In genomic region chr13:112588490-112589297, GRCh38 we compare ENCODE assay signal across 8 cellular contexts. TPM values are rescaled to one million over a fixed set of nuclear protein-coding genes. Genes with fewer than 3 reads are reported as not detected.
DNase-seq lines count a peak whose midpoint lies in the region; ATAC-seq and TF ChIP-seq lines count a peak whose summit lies in the region.

No MANE protein-coding gene starts in this region.

- peaks cover 34% of the 10 kb centered on the region for H4K20me1 ChIP-seq in Loucy (ENCODE audit: insufficient read depth, low read length, poor library complexity, severe bottlenecking)

- H3K27ac ChIP-seq in left lung (peak overlapping the region; percentile 96 to 99), transverse colon (peak overlapping the region; percentile 91 to 100 (median 98))

- peaks cover 26% of the 10 kb centered on the region for H3K4me1 Mint-ChIP-seq in activated naive CD8-positive, alpha-beta T cell treated with anti-CD3 and anti-CD28 coated beads, Interleukin-2, amount 10 ng/mL, durations not matched to agents 7 days and 5 days

- H3K4me3 ChIP-seq in Loucy (ENCODE audit: low read length, poor library complexity, severe bottlenecking) (peak overlapping the region; percentile 91), left lung (peak overlapping the region; percentile 87 to 95), transverse colon (peak overlapping the region; percentile 81 to 99 (median 93))

- POLR2A ChIA-PET in activated naive CD8-positive, alpha-beta T cell treated with anti-CD3 and anti-CD28 coated beads, Interleukin-2, amount 10 ng/mL, durations not matched to agents 7 days and 5 days (lab: Charles Lee), result interaction anchor here (0.8 to 1.7 kb wide), 4 partner anchors 11 to 620 kb away, joined by 3 to 7 read pairs (median 4); partner anchors contain the start of gene PCID2

- H3F3A ChIP-seq in Loucy (ENCODE audit: low read depth), result no peaks in the 10 kb centered on the region

- H3K4me1 ChIP-seq in Loucy (ENCODE audit: insufficient read depth, low read length, poor library complexity, severe bottlenecking) (peaks cover 32% of the 10 kb centered on the region), left lung (peaks cover 4 to 41% of the 10 kb centered on the region in 2 donors), transverse colon (peaks cover 3 to 17% (median 15%) of the 10 kb centered on the region in 4 donors)

- TF ChIP-seq CTCF in Loucy (conservative IDR thresholded peaks at IDR 0.05; ENCODE audit: low read length), result no peak
- TF ChIP-seq CTCF in left lung (IDR thresholded peaks at IDR 0.05), result no peak
- no peak for TF ChIP-seq CTCF in transverse colon (IDR thresholded peaks at IDR 0.05)

- no peaks in the 10 kb centered on the region for H3K9me3 Mint-ChIP-seq in activated naive CD8-positive, alpha-beta T cell treated with anti-CD3 and anti-CD28 coated beads, Interleukin-2, amount 10 ng/mL, durations not matched to agents 7 days and 5 days

- ATAC-seq in activated naive CD8-positive, alpha-beta T cell treated with anti-CD3 and anti-CD28 coated beads, Interleukin-2, amount 10 ng/mL, durations not matched to agents 7 days and 5 days (ENCODE audit: low read depth), result peak; percentile 8
- ATAC-seq in left lung (no peak), GM21619 (IDR thresholded peaks at IDR 0.05; ENCODE audit: unreplicated experiment) (no peak)

- peak overlapping the region; percentile 99 for H3K9ac ChIP-seq in Loucy (ENCODE audit: low read depth, low read length, poor library complexity, severe bottlenecking)

- H3K27me3 ChIP-seq in Loucy (ENCODE audit: insufficient read depth, low read length, poor library complexity, severe bottlenecking) (peaks cover 12% of the 10 kb centered on the region), left lung (no peaks in the 10 kb centered on the region), transverse colon (no peaks in the 10 kb centered on the region)

- in situ Hi-C loops in transverse colon (cut with MboI; ENCODE audit: low pct_ligation_motif_present in 1 of 4, low pct_unique_long_range_greater_than_20kb in 1 of 4, low sequenced_read_pairs in 3 of 4), result no loop called here

- intact Hi-C loops in left lung (cut with DNase I) (no loop called here), transverse colon (cut with DNase I; ENCODE audit: low total_unique reads) (no loop called here)

- H3K36me3 Mint-ChIP-seq in activated naive CD8-positive, alpha-beta T cell treated with anti-CD3 and anti-CD28 coated beads, Interleukin-2, amount 10 ng/mL, durations not matched to agents 7 days and 5 days, result peaks cover 5% of the 10 kb centered on the region

- peak overlapping the region; percentile 75 for H3K4me2 ChIP-seq in Loucy (ENCODE audit: low read depth, low read length, poor library complexity, severe bottlenecking)

- peak overlapping the region; percentile 86 for H2AFZ ChIP-seq in Loucy (ENCODE audit: low read length)

- H3K27me3 Mint-ChIP-seq in activated naive CD8-positive, alpha-beta T cell treated with anti-CD3 and anti-CD28 coated beads, Interleukin-2, amount 10 ng/mL, durations not matched to agents 7 days and 5 days, result peaks cover 2% of the 10 kb centered on the region

- no peak for TF ChIP-seq EP300 in transverse colon (IDR thresholded peaks at IDR 0.05; ENCODE audit: low read depth)

- DNase-seq in COLO668 (lab: John Stamatoyannopoulos, UW; ENCODE audit: unreplicated experiment) (peak; percentile 67), left lung (no peak), transverse colon (no peak), superior temporal gyrus (ENCODE audit: extremely low spot score) (no peak)
- no peak for DNase-seq in activated naive CD8-positive, alpha-beta T cell treated with anti-CD3 and anti-CD28 coated beads, Interleukin-2, amount 10 ng/mL, durations not matched to agents 7 days and 5 days
- DNase-seq in stimulated activated CD4-positive, alpha-beta T cell treated with anti-CD3 and anti-CD28 coated beads, Interleukin-2, amount 100 ng/mL, for 48 hours, result no peak

- H3K9me3 ChIP-seq in Loucy (ENCODE audit: insufficient read depth, low read depth, low read length), result no peaks in the 10 kb centered on the region
- H3K9me3 ChIP-seq in left lung, result no peaks in the 10 kb centered on the region
- H3K9me3 ChIP-seq in transverse colon, result no peaks in the 10 kb centered on the region

- H3K4me3 Mint-ChIP-seq in activated naive CD8-positive, alpha-beta T cell treated with anti-CD3 and anti-CD28 coated beads, Interleukin-2, amount 10 ng/mL, durations not matched to agents 7 days and 5 days, result peak overlapping the region; percentile 99

- H3K36me3 ChIP-seq in Loucy (ENCODE audit: insufficient read depth, low read length) (no peaks in the 10 kb centered on the region), left lung (no peaks in the 10 kb centered on the region), transverse colon (no peaks in the 10 kb centered on the region)

- H3K79me2 ChIP-seq in Loucy (ENCODE audit: insufficient read depth, low read length), result peaks cover 48% of the 10 kb centered on the region

- no peak for TF ChIP-seq POLR2A in transverse colon (IDR thresholded peaks at IDR 0.05)

- WGBS in transverse colon (ENCODE audit: low coverage in 1 of 2), 2 donors, result 81 to 83% methylated on average over 11 to 33 of the region's 33 CpGs

- no peaks in the 10 kb centered on the region for H3K9me2 ChIP-seq in Loucy (replicated peaks; ENCODE audit: low read depth, low read length)

- H3K27ac Mint-ChIP-seq in activated naive CD8-positive, alpha-beta T cell treated with anti-CD3 and anti-CD28 coated beads, Interleukin-2, amount 10 ng/mL, durations not matched to agents 7 days and 5 days, result peak overlapping the region; percentile 90

RNA-seq across cellular contexts. Expression of gene TUBGCP3, which starts 0.7 kb away (rescaled TPM):
- 10 to 100 TPM; 62.4 to 63.3 TPM for total RNA-seq in activated naive CD8-positive, alpha-beta T cell treated with anti-CD3 and anti-CD28 coated beads, Interleukin-2, amount 10 ng/mL, durations not matched to agents 7 days and 5 days
- 10 to 100 TPM; 29.8 to 42.7 TPM for total RNA-seq in left lung
- total RNA-seq in transverse colon, result 10 to 100 TPM; 23.3 to 43.6 (median 30.0) TPM
